ENCODE assay signal across 7 cellular contexts in the genomic region with DNA sequence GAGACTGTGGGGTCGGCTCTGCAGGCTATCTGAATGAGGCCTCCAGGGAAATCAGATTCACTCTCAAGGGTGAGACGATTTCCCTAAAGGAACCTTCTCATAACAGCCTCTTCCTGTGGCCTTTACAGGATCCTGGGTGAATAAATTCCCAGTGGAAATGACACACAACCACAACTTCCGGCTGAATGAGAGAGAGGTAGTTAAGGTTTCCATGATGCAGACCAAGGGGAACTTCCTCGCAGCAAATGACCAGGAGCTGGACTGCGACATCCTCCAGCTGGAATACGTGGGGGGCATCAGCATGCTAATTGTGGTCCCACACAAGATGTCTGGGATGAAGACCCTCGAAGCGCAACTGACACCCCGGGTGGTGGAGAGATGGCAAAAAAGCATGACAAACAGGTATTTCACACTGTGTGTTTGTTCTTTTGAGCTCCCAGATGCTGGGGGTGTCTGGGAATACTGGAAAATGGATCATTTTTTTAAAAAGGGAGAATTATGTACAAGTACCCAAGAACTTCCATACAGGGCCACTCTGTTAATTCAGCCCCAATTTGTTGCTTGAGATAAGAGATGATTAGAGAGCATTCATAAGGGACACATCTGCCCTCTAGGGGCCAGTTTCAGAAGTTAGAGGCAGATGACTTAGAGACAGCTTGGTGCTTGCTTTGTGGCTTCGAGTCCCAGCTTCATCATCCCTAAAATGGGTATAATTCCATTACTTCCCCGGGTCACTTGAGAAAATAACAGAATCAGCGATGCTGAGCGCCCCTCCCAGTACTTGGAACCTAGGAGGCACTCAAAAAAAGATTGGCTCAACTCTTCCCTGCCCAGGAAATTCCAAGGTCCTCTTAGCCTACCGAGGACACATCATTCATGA. TPM values are rescaled to one million over a fixed set of nuclear protein-coding genes. Genes with fewer than 3 reads are reported as not detected.
DNase-seq lines count a peak whose midpoint lies in the region; ATAC-seq, FAIRE-seq and TF ChIP-seq lines count a peak whose summit lies in the region.

No MANE protein-coding gene starts in this region.

- 75% methylated on average over 2 of the region's 14 CpGs; no CpG with 5 or more reads in 1 of the 2 experiments for WGBS in IMR-90 (ENCODE audit: extremely low coverage in 2 of 2, insufficient read length in 1 of 2), 2 experiments
- 26% methylated on average over 14 of the region's 14 CpGs for WGBS in GM12878 (ENCODE audit: insufficient coverage, insufficient replicate concordance, low lambda C conversion rate, missing lambda C conversion rate)

- SMC1A ChIA-PET in GM12878 (lab: Charles Lee; ENCODE audit: uncharacterized antibody, unreplicated experiment) = interaction anchor here (0.8 to 4.5 kb wide), 6 partner anchors 34 to 219 kb away, joined by 3 to 41 read pairs (median 5); no protein-coding TSS in a partner anchor

- RAD21 ChIA-PET in GM12878 (lab: Charles Lee; ENCODE audit: unreplicated experiment) = interaction anchor here (0.7 to 3.8 kb wide), 10 partner anchors 9 to 345 kb away, joined by 3 to 27 read pairs (median 4); no protein-coding TSS in a partner anchor

- no peak overlapping the region for H3K27ac ChIP-seq in IMR-90 (ENCODE audit: insufficient read depth, low read length)
- H3K27ac ChIP-seq in SK-N-MC = no peak overlapping the region
- peak overlapping the region; percentile 21 for H3K27ac ChIP-seq in GM12878 (ENCODE audit: control insufficient read depth, insufficient read depth)

- H2AK9ac ChIP-seq in IMR-90 (replicated peaks; ENCODE audit: low read depth, low read length, poor library complexity) = no peak overlapping the region

- no peak overlapping the region for H3K56ac ChIP-seq in IMR-90 (ENCODE audit: extremely low read depth, insufficient read depth, low read length)

- H3K9ac ChIP-seq in IMR-90 (ENCODE audit: low read depth, low read length) = no peak overlapping the region
- H3K9ac ChIP-seq in SK-N-MC (ENCODE audit: insufficient read length) = no peak overlapping the region
- H3K9ac ChIP-seq in GM12878 (ENCODE audit: control insufficient read depth, insufficient read depth, low read length) = no peak overlapping the region

- H2BK5ac ChIP-seq in IMR-90 (ENCODE audit: low read depth, low read length, poor library complexity, severe bottlenecking) = no peak overlapping the region

- intact Hi-C loops in IMR-90 (cut with micrococcal nuclease) = no loop called here
- intact Hi-C loops in GM12878 (cut with micrococcal nuclease; ENCODE audit: unreplicated experiment) = no loop called here

- TF ChIP-seq POLR2A in IMR-90 (IDR thresholded peaks at IDR 0.05; ENCODE audit: low read depth, low read length) = no peak
- no peak for TF ChIP-seq POLR2A in GM12878 (IDR thresholded peaks at IDR 0.05; ENCODE audit: low read depth, low read length)

- no peak overlapping the region for H4K91ac ChIP-seq in IMR-90 (ENCODE audit: insufficient read depth, low read depth, low read length)

- dilution Hi-C loops in IMR-90 (cut with HindIII; ENCODE audit: low sequenced_read_pairs, unreplicated experiment) = no loop called here

- no TSS peak for BruUV-seq in IMR-90 (replicated peaks; lab: Mats Ljungman, UMichigan)
- BruUV-seq in GM12878 (replicated peaks; lab: Mats Ljungman, UMichigan) = no TSS peak

- POLR2A ChIA-PET in IMR-90 (lab: Charles Lee; ENCODE audit: unreplicated experiment) = no interaction called here
- POLR2A ChIA-PET in GM12878 (lab: Charles Lee) = no interaction called here

- no peak overlapping the region for H4K5ac ChIP-seq in IMR-90 (ENCODE audit: low read depth, low read length)

- no peak for TF ChIP-seq EP300 in GM12878 (IDR thresholded peaks at IDR 0.05; ENCODE audit: borderline replicate concordance in 1 of 2, control insufficient read depth in 1 of 2, low read depth in 2 of 2, low read length in 2 of 2)

- H4K8ac ChIP-seq in IMR-90 (ENCODE audit: low read depth in 2 of 2, low read length in 2 of 2) = peak overlapping the region in 1 of 2 experiments; percentile 38; a peak in 1 of 4 replicates

- H3K18ac ChIP-seq in IMR-90 (ENCODE audit: low read depth, low read length) = no peak overlapping the region

- H3K23ac ChIP-seq in IMR-90 (ENCODE audit: low read depth, low read length) = no peak overlapping the region

- H4K20me1 ChIP-seq in IMR-90 (ENCODE audit: insufficient read depth, low read length) (peaks cover 6% of the 10 kb centered on the region; the same call in 1 of the 2 replicates), GM12878 (ENCODE audit: control insufficient read depth, insufficient read depth) (no peaks in the 10 kb centered on the region)

- H3K4ac ChIP-seq in IMR-90 (ENCODE audit: low read depth, low read length) = no peak overlapping the region

- peaks cover 4 to 33% of the 10 kb centered on the region in 2 experiments; a peak in 3 of 4 replicates for H3K79me1 ChIP-seq in IMR-90 (ENCODE audit: low read depth in 1 of 2, low read length in 2 of 2)

- no peak overlapping the region for H2BK120ac ChIP-seq in IMR-90 (ENCODE audit: low read depth, low read length)

- FAIRE-seq in GM12878 (lab: Jason Lieb, UNC) = peak; percentile 90

- H3K4me1 ChIP-seq in IMR-90 (ENCODE audit: control insufficient read depth, insufficient read depth, low read length) (peaks cover 6% of the 10 kb centered on the region), GM12878 (ENCODE audit: control insufficient read depth, insufficient read depth, low read length) (peaks cover 7% of the 10 kb centered on the region)

- no peaks in the 10 kb centered on the region for H3K79me2 ChIP-seq in GM12878 (ENCODE audit: control insufficient read depth, insufficient read depth, low read length)

- H3K9me3 ChIP-seq in IMR-90 (ENCODE audit: control insufficient read depth, insufficient read depth, low read length) (no peaks in the 10 kb centered on the region), SK-N-MC (ENCODE audit: low read depth, low read length) (no peaks in the 10 kb centered on the region), GM12878 (replicated peaks; ENCODE audit: control insufficient read depth, insufficient read depth, low read length) (no peaks in the 10 kb centered on the region)

- no peak overlapping the region for H3K4me3 ChIP-seq in IMR-90 (ENCODE audit: insufficient read depth, low read depth, low read length)
- no peak overlapping the region for H3K4me3 ChIP-seq in SK-N-MC
- no peak overlapping the region for H3K4me3 ChIP-seq in GM12878

- no peaks in the 10 kb centered on the region for H3K27me3 ChIP-seq in IMR-90 (ENCODE audit: control insufficient read depth, insufficient read depth, low read length)
- no peaks in the 10 kb centered on the region for H3K27me3 ChIP-seq in GM12878 (replicated peaks in 1 of 2; ENCODE audit: control insufficient read depth in 2 of 2, insufficient read depth in 2 of 2, low read length in 1 of 2)

- peak; percentile 56 for TF ChIP-seq RAD21 in IMR-90 (IDR thresholded peaks at IDR 0.05; ENCODE audit: low read length)
- peak; percentile 73 for TF ChIP-seq RAD21 in GM12878 (IDR thresholded peaks at IDR 0.05; ENCODE audit: insufficient read depth, low read depth, low read length)

- TF ChIP-seq CTCF in IMR-90 (conservative IDR thresholded peaks at IDR 0.05; ENCODE audit: low read depth, low read length) (peak; percentile 63), GM12878 (IDR thresholded peaks at IDR 0.05 in 2 of 3, conservative IDR thresholded peaks at IDR 0.05 in 1 of 3; ENCODE audit: control insufficient read depth in 2 of 3, extremely low read depth in 1 of 3, insufficient read depth in 1 of 3, low read depth in 3 of 3, low read length in 3 of 3) (peak; percentile 78 to 83 (median 81))

- H3K4me2 ChIP-seq in IMR-90 (ENCODE audit: low read depth, low read length) (no peak overlapping the region), GM12878 (ENCODE audit: control insufficient read depth, insufficient read depth) (no peak overlapping the region)

- H3K36me3 ChIP-seq in IMR-90 (ENCODE audit: control insufficient read depth, insufficient read depth, low read length) (peaks cover 26% of the 10 kb centered on the region), SK-N-MC (ENCODE audit: insufficient read depth, low read length) (no peaks in the 10 kb centered on the region; the same call in 1 of the 2 replicates), GM12878 (ENCODE audit: control insufficient read depth in 2 of 2, insufficient read depth in 2 of 2, low read length in 1 of 2) (peaks cover 3 to 12% of the 10 kb centered on the region in 2 experiments)

- H2AK5ac ChIP-seq in IMR-90 (ENCODE audit: low read depth, low read length) = no peak overlapping the region

- ATAC-seq in IMR-90 (ENCODE audit: low read depth) = peak; percentile 86
- ATAC-seq in GM12878 = peak; percentile 99
- no peak for ATAC-seq in HG02981 (IDR thresholded peaks at IDR 0.05; ENCODE audit: unreplicated experiment)

- in situ Hi-C loops in IMR-90 (cut with MboI; ENCODE audit: low sequenced_read_pairs) (loop anchor here (10.0 kb wide), 1 partner anchor 59 kb away; no protein-coding TSS in a partner anchor), GM12878 (cut with MboI) (no loop called here)

- H3K14ac ChIP-seq in IMR-90 (replicated peaks; ENCODE audit: low read depth, low read length) = no peak overlapping the region

- no peak overlapping the region for H2BK15ac ChIP-seq in IMR-90 (ENCODE audit: low read depth, low read length)

- DNase-seq in ELR (ENCODE audit: low read depth) = peak; percentile 79
- DNase-seq in IMR-90 = peak; percentile 74
- peak; percentile 24 for DNase-seq in SK-N-MC (ENCODE audit: low read depth, low spot score)
- peak; percentile 28 for DNase-seq in GM12878 (ENCODE audit: low read depth, low spot score)
- peak; percentile 70 for DNase-seq in islet precursor cell
- DNase-seq in stimulated activated CD4-positive, alpha-beta T cell treated with anti-CD3 and anti-CD28 coated beads, Interleukin-4, amount 100 ng/mL, for 1 hour = peak; percentile 18

- H2AFZ ChIP-seq in IMR-90 (replicated peaks; ENCODE audit: low read length, poor library complexity) = no peak overlapping the region
- no peak overlapping the region for H2AFZ ChIP-seq in GM12878 (ENCODE audit: control insufficient read depth, low read depth, low read length)

- H2BK20ac ChIP-seq in IMR-90 (ENCODE audit: low read depth, low read length) = no peak overlapping the region

- CTCF ChIA-PET in IMR-90 (lab: Yijun Ruan, JAX) = interaction anchor here (0.6 to 1.5 kb wide), 4 partner anchors 9 to 87 kb away, joined by 3 to 9 read pairs (median 4); no protein-coding TSS in a partner anchor
- CTCF ChIA-PET in GM12878 (lab: Yijun Ruan, JAX) = interaction anchor here (0.6 to 3.6 kb wide), 21 partner anchors 9 to 209 kb away, joined by 3 to 28 read pairs (median 5); a partner anchor contains a TSS

- H3K9me1 ChIP-seq in IMR-90 (ENCODE audit: insufficient read depth, low read length) = peaks cover 29% of the 10 kb centered on the region

RNA-seq across cellular contexts. Expression of a gene that starts 10.2 kb away (rescaled TPM):
- total RNA-seq in IMR-90 (2012; rRNA removed) = not detected in 2 replicates
- polyA plus RNA-seq in IMR-90 (2012; rRNA removed) = 0.06 and 0.12 TPM in 2 replicates
- polyA plus RNA-seq in IMR-90 (2012; cell fraction: cytosol; rRNA removed) = 0.07 and 0.10 TPM in 2 replicates
- 0.05 and 0.07 TPM in 2 replicates for polyA plus RNA-seq in IMR-90 (2012; cell fraction: nucleus; rRNA removed; ENCODE audit: low replicate concordance)
- total RNA-seq in GM12878 (2013; cell fraction: nucleolus; rRNA removed) = not detected in 2 replicates
- total RNA-seq in GM12878 (2014; rRNA removed) = 0.05 TPM in 1 of 2 replicates, not detected in the other
- 0.09 TPM in 2 replicates for total RNA-seq in GM12878 (2014; rRNA removed; fragmentation: Illumina TruSeq; extraction: Trizol)
- total RNA-seq in GM12878 (2021) = 0.11 and 0.38 TPM in 2 replicates
- polyA plus RNA-seq in GM12878 (2011; ENCODE audit: low read depth) = 0.45 TPM
- 0.10 and 0.15 TPM in 2 replicates for polyA plus RNA-seq in GM12878 (2011; rRNA removed)
- 0.15 and 0.25 TPM in 2 replicates for polyA plus RNA-seq in GM12878 (2011; cell fraction: cytosol; rRNA removed)
- 0.07 and 0.12 TPM in 2 replicates for polyA plus RNA-seq in GM12878 (2011; cell fraction: nucleus; rRNA removed)
- 0.18 and 0.57 TPM in 2 replicates for polyA plus RNA-seq in GM12878 (2012)
- 0.22 and 0.32 TPM in 2 replicates for polyA plus RNA-seq in GM12878 (2014; fragmentation: Illumina TruSeq; extraction: Trizol)
- under 1 TPM; 0.44 to 0.85 TPM for polyA plus RNA-seq in GM12878 (2014; fragmentation: Nextera tagmentation; extraction: Ambion mirVana)
- polyA plus RNA-seq in GM12878 (2014; rRNA removed) = 0.08 and 0.32 TPM in 2 replicates
- under 1 TPM; 0.40 to 0.43 TPM for polyA plus RNA-seq in GM12878 (2016; fragmentation: Nextera tagmentation; extraction: Ambion mirVana)
- 0.21 and 0.29 TPM in 2 replicates for polyA minus RNA-seq in GM12878 (2011; rRNA and poly(A)+ RNA removed)
- not detected in 2 replicates for polyA minus RNA-seq in GM12878 (2011; cell fraction: cytosol; rRNA and poly(A)+ RNA removed)
- not detected in 2 replicates for polyA minus RNA-seq in GM12878 (2011; cell fraction: nucleus; rRNA and poly(A)+ RNA removed)

Comparison
In these comparisons a context has a peak if more than half of its experiments do, and no peak if none do; other contexts are left out.
1. DNase-seq: peak in every context shown above with its lines; median percentile 79 in ELR; 74 in IMR-90; 70 in islet precursor cell; 28 in GM12878; 24 in SK-N-MC; 18 in stimulated activated CD4-positive, alpha-beta T cell treated with anti-CD3 and anti-CD28 coated beads, Interleukin-4, amount 100 ng/mL, for 1 hour.